Comparison of ENCODE assay signal across 11 cellular contexts in genomic region chr17:43547189-43547550, GRCh38. TPM values are rescaled to one million over a fixed set of nuclear protein-coding genes. Genes with fewer than 3 reads are reported as not detected.
A peak's percentile ranks its signal among the peaks of the same experiment; 100 is the strongest.
DNase-seq lines count a peak whose midpoint lies in the region; ATAC-seq and TF ChIP-seq lines count a peak whose summit lies in the region.
"Had no signal": no experiment of that assay in that cellular context is flagged by ENCODE, and none has a peak within 500 bp of the region (broad histone marks: within the 10 kb centered on the region; RNA-seq: fewer than 3 reads in every experiment).

No MANE protein-coding gene starts in this region.

- peaks cover 11 to 29% (median 18%) of the 10 kb centered on the region in 4 donors for H3K4me1 Mint-ChIP-seq in CD4-positive, CD25-positive, alpha-beta regulatory T cell
- H3K4me1 Mint-ChIP-seq in HFFc6 (ENCODE audit: low read depth) = peaks cover 44% of the 10 kb centered on the region
- H3K4me1 Mint-ChIP-seq in activated naive CD8-positive, alpha-beta T cell (ENCODE audit: low read depth) = peaks cover 18% of the 10 kb centered on the region

- H2BK120ac ChIP-seq in mesenchymal stem cell (ENCODE audit: low read depth, low read length) = no peak overlapping the region

- H3K14ac ChIP-seq in mesenchymal stem cell (ENCODE audit: low read length in 2 of 2) = no peak overlapping the region

- DNase-seq in CD4-positive, CD25-positive, alpha-beta regulatory T cell = no peak
- DNase-seq in HFFc6 (no peak), mesenchymal stem cell (no peak), hippocampal formation (lab: John Stamatoyannopoulos, UW) (no peak), NCI-H446 treated with DMSO at 0.1 percent for 48 hours (lab: John Stamatoyannopoulos, UW) (no peak)
- no peak for DNase-seq in effector CD8-positive, alpha-beta T cell (lab: John Stamatoyannopoulos, UW)
- DNase-seq: H7, IMR-90, left colon had no signal

- H4K91ac ChIP-seq in mesenchymal stem cell (ENCODE audit: low read length) = no peak overlapping the region

- no peaks in the 10 kb centered on the region for H3K36me3 ChIP-seq in CD4-positive, CD25-positive, alpha-beta regulatory T cell (ENCODE audit: control insufficient read depth, insufficient read depth, low read length)
- no peaks in the 10 kb centered on the region for H3K36me3 ChIP-seq in mesenchymal stem cell (ENCODE audit: control insufficient read depth in 1 of 2, insufficient read depth in 2 of 2, low read depth in 1 of 2, low read length in 2 of 2)

- no peak overlapping the region for H2AK5ac ChIP-seq in mesenchymal stem cell (ENCODE audit: low read length, severe bottlenecking)

- peaks cover 0 to 1% (median 0%) of the 10 kb centered on the region in 7 donors for H3K9me3 Mint-ChIP-seq in CD4-positive, CD25-positive, alpha-beta regulatory T cell
- no peaks in the 10 kb centered on the region for H3K9me3 Mint-ChIP-seq in HFFc6
- H3K9me3 Mint-ChIP-seq in activated naive CD8-positive, alpha-beta T cell (ENCODE audit: low read depth) = no peaks in the 10 kb centered on the region

- no peak overlapping the region for H2BK12ac ChIP-seq in mesenchymal stem cell (ENCODE audit: low read length in 2 of 2)

- H3K4me1 ChIP-seq in CD4-positive, CD25-positive, alpha-beta regulatory T cell (ENCODE audit: control insufficient read depth, insufficient read depth, low read length, poor library complexity, severe bottlenecking) = peaks cover 26% of the 10 kb centered on the region
- H3K4me1 ChIP-seq in mesenchymal stem cell (ENCODE audit: control insufficient read depth, insufficient read depth, low read depth, low read length) = peaks cover 24% of the 10 kb centered on the region

- H3K4me2 ChIP-seq in mesenchymal stem cell (ENCODE audit: low read length, poor library complexity, severe bottlenecking) = no peak overlapping the region

- peaks cover 51% of the 10 kb centered on the region for H3K27me3 Mint-ChIP-seq in CD4-positive, CD25-positive, alpha-beta regulatory T cell
- peaks cover 3% of the 10 kb centered on the region for H3K27me3 Mint-ChIP-seq in HFFc6 (ENCODE audit: insufficient read depth)
- peaks cover 29% of the 10 kb centered on the region for H3K27me3 Mint-ChIP-seq in activated naive CD8-positive, alpha-beta T cell

- TF ChIP-seq CTCF in HFFc6 (IDR thresholded peaks at IDR 0.05) = no peak

- H3K79me1 ChIP-seq in mesenchymal stem cell (replicated peaks; ENCODE audit: low read length, poor library complexity, severe bottlenecking) = peaks cover 13% of the 10 kb centered on the region

- H3K4me3 Mint-ChIP-seq in CD4-positive, CD25-positive, alpha-beta regulatory T cell = peak overlapping the region; percentile 53 to 94 (median 88)
- H3K4me3 Mint-ChIP-seq in HFFc6 = peak overlapping the region; percentile 89
- H3K4me3 Mint-ChIP-seq in activated naive CD8-positive, alpha-beta T cell = peak overlapping the region; percentile 88

- no peak overlapping the region for H2BK15ac ChIP-seq in mesenchymal stem cell (ENCODE audit: low read depth, poor library complexity, severe bottlenecking)

- peak overlapping the region; percentile 62 for H3K9ac ChIP-seq in mesenchymal stem cell (ENCODE audit: low read length)

- WGBS in mesenchymal stem cell = 77% methylated on average over 1 of the region's 2 CpGs

- no peak overlapping the region for H3K27ac Mint-ChIP-seq in CD4-positive, CD25-positive, alpha-beta regulatory T cell
- H3K27ac Mint-ChIP-seq in HFFc6 = peak overlapping the region; percentile 94; the same call in 1 of the 2 replicates
- H3K27ac Mint-ChIP-seq in activated naive CD8-positive, alpha-beta T cell = no peak overlapping the region

- no peak overlapping the region for H3K27ac ChIP-seq in CD4-positive, CD25-positive, alpha-beta regulatory T cell (ENCODE audit: insufficient read depth, low read length, poor library complexity, severe bottlenecking)
- no peak overlapping the region for H3K27ac ChIP-seq in mesenchymal stem cell (ENCODE audit: low read length, poor library complexity, severe bottlenecking)

- no peak for ATAC-seq in CD4-positive, CD25-positive, alpha-beta regulatory T cell (ENCODE audit: low read depth in 2 of 2)
- ATAC-seq in HG02763 (IDR thresholded peaks at IDR 0.05; ENCODE audit: unreplicated experiment) = no peak

- H2AFZ ChIP-seq in mesenchymal stem cell (ENCODE audit: low read depth, low read length) = no peak overlapping the region

- peak overlapping the region; percentile 82 for H3K4me3 ChIP-seq in CD4-positive, CD25-positive, alpha-beta regulatory T cell (ENCODE audit: low read depth, low read length)
- H3K4me3 ChIP-seq in mesenchymal stem cell (ENCODE audit: insufficient read depth in 1 of 2, low read depth in 1 of 2, low read length in 2 of 2) = peak overlapping the region in 1 of 2 experiments; percentile 81

- H3K18ac ChIP-seq in mesenchymal stem cell (ENCODE audit: low read depth in 1 of 2, low read length in 2 of 2) = no peak overlapping the region

- no peaks in the 10 kb centered on the region for H3K9me3 ChIP-seq in CD4-positive, CD25-positive, alpha-beta regulatory T cell (ENCODE audit: control insufficient read depth in 2 of 2, low read length in 2 of 2)
- no peaks in the 10 kb centered on the region for H3K9me3 ChIP-seq in mesenchymal stem cell (ENCODE audit: control insufficient read depth, low read length)

- no peaks in the 10 kb centered on the region for H3K36me3 Mint-ChIP-seq in CD4-positive, CD25-positive, alpha-beta regulatory T cell
- no peaks in the 10 kb centered on the region for H3K36me3 Mint-ChIP-seq in HFFc6 (ENCODE audit: low read depth)
- H3K36me3 Mint-ChIP-seq in activated naive CD8-positive, alpha-beta T cell = no peaks in the 10 kb centered on the region

- H3K4ac ChIP-seq in mesenchymal stem cell (ENCODE audit: low read depth in 1 of 2, low read length in 2 of 2) = no peak overlapping the region

- no peak overlapping the region for H3K23ac ChIP-seq in mesenchymal stem cell (ENCODE audit: low read length in 2 of 2)

- peak overlapping the region; percentile 28 for H4K8ac ChIP-seq in mesenchymal stem cell (ENCODE audit: low read length)

- H3K27me3 ChIP-seq in CD4-positive, CD25-positive, alpha-beta regulatory T cell (ENCODE audit: control insufficient read depth, insufficient read depth, low read length) = peaks cover 31% of the 10 kb centered on the region
- no peaks in the 10 kb centered on the region for H3K27me3 ChIP-seq in mesenchymal stem cell (ENCODE audit: control insufficient read depth in 1 of 2, insufficient read depth in 1 of 2, low read length in 2 of 2)

- H2BK5ac ChIP-seq in mesenchymal stem cell (ENCODE audit: low read depth, low read length, poor library complexity, severe bottlenecking) = no peak overlapping the region

RNA-seq across cellular contexts. Expression of gene ETV4, which starts 1.0 kb away (rescaled TPM):
- not detected for total RNA-seq in CD4-positive, CD25-positive, alpha-beta regulatory T cell
- polyA plus RNA-seq in CD4-positive, CD25-positive, alpha-beta regulatory T cell = not detected
- 1 to 10 TPM; 4.7 to 6.9 (median 5.8) TPM for total RNA-seq in HFFc6 (2021; fragmentation: NEBNext Ultra II Directional; extraction: Animal tissue kit (Norgen Biotek cat#: 25700))
- 25.3 TPM for polyA plus RNA-seq in mesenchymal stem cell (2013, experiment 1 of 2)
- 24.1 TPM for polyA plus RNA-seq in mesenchymal stem cell (2013, experiment 2 of 2)
